ENCODE assay signal across 1 cellular context in genomic region chr17:81929253-81930141, GRCh38.
TF ChIP-seq lines count a peak whose summit lies in the region.

No MANE protein-coding gene starts in this region.

TF ChIP-seq in A549, 52 proteins besides CTCF, POLR2A, EP300 and RAD21 (continued from another document):
- TF ChIP-seq EHMT2 (IDR thresholded peaks at IDR 0.05; ENCODE audit: low read depth): no peak
